1 cellular context compared by ENCODE assay signal in genomic region chr3:149283401-149283800, GRCh38.
TF ChIP-seq lines count a peak whose summit lies in the region.

No MANE protein-coding gene starts in this region.

TF ChIP-seq in A549, 52 proteins besides CTCF, POLR2A, EP300 and RAD21 (continued from another document):
- no peak for TF ChIP-seq REST (IDR thresholded peaks at IDR 0.05)
- TF ChIP-seq NPAS2 (CRISPR knock-in tag; IDR thresholded peaks at IDR 0.05; ENCODE audit: borderline replicate concordance), result no peak
- TF ChIP-seq RNF2 (IDR thresholded peaks at IDR 0.05; ENCODE audit: borderline replicate concordance, low read depth), result no peak
- TF ChIP-seq JUN (IDR thresholded peaks at IDR 0.05), result no peak
- no peak for TF ChIP-seq RARB (CRISPR knock-in tag; IDR thresholded peaks at IDR 0.05)
- TF ChIP-seq ATOH8 (CRISPR knock-in tag; IDR thresholded peaks at IDR 0.05; ENCODE audit: low read depth), result no peak
- TF ChIP-seq MYC (IDR thresholded peaks at IDR 0.05; ENCODE audit: borderline replicate concordance, low read length), result no peak
- TF ChIP-seq ZNF302 (CRISPR knock-in tag; IDR thresholded peaks at IDR 0.05), result no peak
- no peak for TF ChIP-seq KDM5A (IDR thresholded peaks at IDR 0.05)
- TF ChIP-seq CEBPB (IDR thresholded peaks at IDR 0.05), result no peak
